8 cellular contexts compared by ENCODE assay signal in the genomic region with DNA sequence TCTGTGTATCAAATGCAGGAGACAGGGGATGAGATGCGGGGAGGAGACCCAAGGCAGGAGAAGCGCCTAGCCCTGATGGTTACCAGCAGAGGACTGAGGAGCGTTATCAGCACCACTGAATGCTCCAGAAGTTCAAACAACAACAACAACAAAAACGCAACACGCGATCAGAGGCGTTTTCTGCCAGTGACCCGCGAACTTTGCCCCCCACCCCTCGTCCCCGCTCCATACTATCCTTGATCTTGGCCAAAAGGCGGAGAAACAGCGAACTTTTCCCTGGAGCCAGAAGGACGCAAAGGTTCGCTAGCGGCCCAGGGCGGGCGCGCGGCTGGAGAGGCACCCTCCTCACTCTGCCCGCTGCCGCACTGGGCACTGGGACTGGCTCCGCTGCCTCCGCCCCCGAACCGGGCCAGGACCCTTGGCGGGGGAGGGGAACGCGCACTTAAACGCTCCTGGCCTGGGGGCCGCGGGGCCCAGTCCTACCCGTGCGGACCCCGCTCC. TPM values are rescaled to one million over a fixed set of nuclear protein-coding genes. Genes with fewer than 3 reads are reported as not detected.
DNase-seq lines count a peak whose midpoint lies in the region; ATAC-seq and TF ChIP-seq lines count a peak whose summit lies in the region.

No MANE protein-coding gene starts in this region.

- H3K4me3 Mint-ChIP-seq in stimulated activated naive B cell treated with anti-CD40 and anti-IgM and Interleukin-4, amounts not matched to agents 10 μg/mL and 1 μg/mL and 100 μg/mL, for 72 hours = peak overlapping the region; percentile 85 to 86

- 7 to 10% methylated on average over 20 to 35 of the region's 35 CpGs for WGBS in body of pancreas, 2 donors

- intact Hi-C loops in body of pancreas (cut with DNase I) = no loop called here

- no peaks in the 10 kb centered on the region for H3K27me3 ChIP-seq in body of pancreas

- no peaks in the 10 kb centered on the region for H3K36me3 ChIP-seq in body of pancreas (replicated peaks in 1 of 2; ENCODE audit: insufficient read depth in 1 of 2, low read depth in 2 of 2)

- peaks cover 42% of the 10 kb centered on the region for H3K4me1 ChIP-seq in body of pancreas

- DNase-seq in body of pancreas (peak; percentile 34 to 59 (median 50)), iPS-NIHi7 (ENCODE audit: extremely low spot score) (peak; percentile 33), NCI-H524 treated with DMSO at 0.1 percent for 48 hours (lab: John Stamatoyannopoulos, UW) (no peak)
- DNase-seq in stimulated activated naive B cell treated with anti-CD40 and anti-IgM and Interleukin-4, amounts not matched to agents 10 μg/mL and 1 μg/mL and 100 μg/mL, for 72 hours = no peak
- DNase-seq in effector CD4-positive, alpha-beta T cell = no peak

- no peak for TF ChIP-seq POLR2A in body of pancreas (IDR thresholded peaks at IDR 0.05)

- H3K4me3 ChIP-seq in body of pancreas = peak overlapping the region; percentile 61 to 92

- H3K36me3 Mint-ChIP-seq in stimulated activated naive B cell treated with anti-CD40 and anti-IgM and Interleukin-4, amounts not matched to agents 10 μg/mL and 1 μg/mL and 100 μg/mL, for 72 hours = no peaks in the 10 kb centered on the region

- H3K27ac ChIP-seq in body of pancreas = peak overlapping the region; percentile 75 to 95 (median 90)

- no peaks in the 10 kb centered on the region for H3K9me3 ChIP-seq in body of pancreas

- H3K4me1 Mint-ChIP-seq in stimulated activated naive B cell treated with anti-CD40 and anti-IgM and Interleukin-4, amounts not matched to agents 10 μg/mL and 1 μg/mL and 100 μg/mL, for 72 hours = peaks cover 5 to 10% of the 10 kb centered on the region in 2 donors

- no peak overlapping the region for H3K27ac Mint-ChIP-seq in stimulated activated naive B cell treated with anti-CD40 and anti-IgM and Interleukin-4, amounts not matched to agents 10 μg/mL and 1 μg/mL and 100 μg/mL, for 72 hours

- ATAC-seq in HG02759 (IDR thresholded peaks at IDR 0.05; ENCODE audit: unreplicated experiment) = peak; percentile 5
- peak; percentile 50 for ATAC-seq in body of pancreas
- ATAC-seq in stimulated activated naive B cell treated with anti-CD40 and anti-IgM and Interleukin-4, amounts not matched to agents 10 μg/mL and 1 μg/mL and 100 μg/mL, for 72 hours (replicated peaks) = no peak
- ATAC-seq in GM21423 (IDR thresholded peaks at IDR 0.05; ENCODE audit: unreplicated experiment) = no peak
- ATAC-seq in HG02610 (IDR thresholded peaks at IDR 0.05; ENCODE audit: unreplicated experiment) = no peak

- H3K9me3 Mint-ChIP-seq in stimulated activated naive B cell treated with anti-CD40 and anti-IgM and Interleukin-4, amounts not matched to agents 10 μg/mL and 1 μg/mL and 100 μg/mL, for 72 hours = no peaks in the 10 kb centered on the region

- peaks cover 9% of the 10 kb centered on the region in 2 donors for H3K27me3 Mint-ChIP-seq in stimulated activated naive B cell treated with anti-CD40 and anti-IgM and Interleukin-4, amounts not matched to agents 10 μg/mL and 1 μg/mL and 100 μg/mL, for 72 hours

- no peak for TF ChIP-seq CTCF in body of pancreas (IDR thresholded peaks at IDR 0.05)

RNA-seq across cellular contexts. Expression of a gene that starts 0.7 kb away (rescaled TPM):
- total RNA-seq in body of pancreas = 100 to 1,000 TPM; 143 to 189 TPM

RNA-seq across cellular contexts. Expression of a gene that starts 6.2 kb away (rescaled TPM):
- 10 to 100 TPM; 87.4 to 90.3 TPM for total RNA-seq in body of pancreas

Comparison
In these comparisons a context has a peak if more than half of its experiments do, and no peak if none do; other contexts are left out.
1. ATAC-seq: peak in HG02759 (single experiment) and body of pancreas (single experiment); none in stimulated activated naive B cell treated with anti-CD40 and anti-IgM and Interleukin-4, amounts not matched to agents 10 μg/mL and 1 μg/mL and 100 μg/mL, for 72 hours (0 of 2), GM21423 (single experiment) and HG02610 (single experiment).
2. DNase-seq: peak in body of pancreas (4 of 4) and iPS-NIHi7 (single experiment); none in stimulated activated naive B cell treated with anti-CD40 and anti-IgM and Interleukin-4, amounts not matched to agents 10 μg/mL and 1 μg/mL and 100 μg/mL, for 72 hours (single experiment), NCI-H524 treated with DMSO at 0.1 percent for 48 hours (single experiment) and effector CD4-positive, alpha-beta T cell (single experiment).